In genomic region chr1:178919581-178919980, GRCh38 we compare ENCODE assay signal across 21 cellular contexts. TPM values are rescaled to one million over a fixed set of nuclear protein-coding genes. Genes with fewer than 3 reads are reported as not detected.
"Had no signal": no experiment of that assay in that cellular context is flagged by ENCODE, and none has a peak within 500 bp of the region (broad histone marks: within the 10 kb centered on the region; RNA-seq: fewer than 3 reads in every experiment).

No MANE protein-coding gene starts in this region.

- H3K27ac ChIP-seq: coronary artery, dorsolateral prefrontal cortex, tibial artery, upper lobe of left lung, vagina had no signal

- H3K27me3 ChIP-seq: dorsolateral prefrontal cortex, heart left ventricle, ovary, tibial artery, upper lobe of left lung, vagina had no signal

- H3K27me3 Mint-ChIP-seq: stimulated activated naive CD8-positive, alpha-beta T cell treated with anti-CD3 and anti-CD28 coated beads, Interleukin-15, Interleukin-2, amounts not matched to agents 100 ng/mL and 50 ng/mL, for 24 hours had no signal

- H3K4me1 ChIP-seq: upper lobe of left lung, vagina had no signal

- DNase-seq: dorsolateral prefrontal cortex; effector CD8-positive, alpha-beta T cell; hippocampal formation; kidney glomerular epithelial cell; mucosa of descending colon; natural killer cell; nucleus accumbens; stimulated activated CD4-positive, alpha-beta T cell treated with anti-CD3 and anti-CD28 coated beads, Interleukin-4, amount 100 ng/mL, for 1 hour; stimulated activated CD8-positive, alpha-beta memory T cell treated with anti-CD3 and anti-CD28 coated beads, Interleukin-4, amount 100 ng/mL, for 48 hours; tibial artery; upper lobe of left lung had no signal

- H3K36me3 Mint-ChIP-seq: stimulated activated effector memory CD8-positive, alpha-beta T cell treated with anti-CD3 and anti-CD28 coated beads, Interleukin-12 subunit alpha, Interleukin-12 subunit beta, amount 100 ng/mL, for 72 hours had no signal

- H3K27ac Mint-ChIP-seq: natural killer cell; stimulated activated effector memory CD8-positive, alpha-beta T cell treated with anti-CD3 and anti-CD28 coated beads, Interleukin-12 subunit alpha, Interleukin-12 subunit beta, amount 100 ng/mL, for 72 hours; stimulated activated naive CD8-positive, alpha-beta T cell treated with anti-CD3 and anti-CD28 coated beads, Interleukin-15, Interleukin-2, amounts not matched to agents 100 ng/mL and 50 ng/mL, for 24 hours had no signal

- H3K4me3 ChIP-seq: coronary artery, dorsolateral prefrontal cortex, heart left ventricle, mucosa of descending colon, ovary, tibial artery, upper lobe of left lung, vagina had no signal

- H3K4me1 Mint-ChIP-seq: natural killer cell; stimulated activated effector memory CD8-positive, alpha-beta T cell treated with anti-CD3 and anti-CD28 coated beads, Interleukin-12 subunit alpha, Interleukin-12 subunit beta, amount 100 ng/mL, for 72 hours had no signal

- H3K4me3 Mint-ChIP-seq: natural killer cell; neural crest cell; stimulated activated effector memory CD8-positive, alpha-beta T cell treated with anti-CD3 and anti-CD28 coated beads, Interleukin-12 subunit alpha, Interleukin-12 subunit beta, amount 100 ng/mL, for 72 hours; stimulated activated naive CD8-positive, alpha-beta T cell treated with anti-CD3 and anti-CD28 coated beads, Interleukin-15, Interleukin-2, amounts not matched to agents 100 ng/mL and 50 ng/mL, for 24 hours had no signal

- H3K9me3 ChIP-seq: mucosa of descending colon, ovary, vagina had no signal

- ATAC-seq: esophagus mucosa; mucosa of descending colon; natural killer cell; right cardiac atrium; stimulated activated effector memory CD8-positive, alpha-beta T cell treated with anti-CD3 and anti-CD28 coated beads, Interleukin-12 subunit alpha, Interleukin-12 subunit beta, amount 100 ng/mL, for 72 hours had no signal

- H3K9me3 Mint-ChIP-seq: natural killer cell; stimulated activated effector memory CD8-positive, alpha-beta T cell treated with anti-CD3 and anti-CD28 coated beads, Interleukin-12 subunit alpha, Interleukin-12 subunit beta, amount 100 ng/mL, for 72 hours had no signal

- H3K36me3 ChIP-seq: ovary, tibial artery had no signal

RNA-seq across cellular contexts. Expression of gene ANGPTL1, which starts 48.7 kb away (rescaled TPM):
- total RNA-seq: glomerular endothelial cell, natural killer cell had no signal
